8 cellular contexts compared by ENCODE assay signal in genomic region chr1:21175670-21176581, GRCh38. TPM values are rescaled to one million over a fixed set of nuclear protein-coding genes. Genes with fewer than 3 reads are reported as not detected.
DNase-seq lines count a peak whose midpoint lies in the region; ATAC-seq and TF ChIP-seq lines count a peak whose summit lies in the region.

No MANE protein-coding gene starts in this region.

- peaks cover 29% of the 10 kb centered on the region for H3K79me2 ChIP-seq in MM.1S (ENCODE audit: low read length)

- no peaks in the 10 kb centered on the region for H3K9me3 ChIP-seq in CD8-positive, alpha-beta T cell (ENCODE audit: low read length)
- no peaks in the 10 kb centered on the region for H3K9me3 ChIP-seq in MM.1S (replicated peaks; ENCODE audit: insufficient read depth, low read length)
- no peaks in the 10 kb centered on the region for H3K9me3 ChIP-seq in mononuclear cell (ENCODE audit: low read depth, low read length)
- no peaks in the 10 kb centered on the region for H3K9me3 ChIP-seq in stomach

- CTCF ChIA-PET in CD8-positive, alpha-beta T cell (lab: Charles Lee) = interaction anchor here (0.9 to 2.9 kb wide), 2 partner anchors 8 to 19 kb away, joined by 3 to 10 read pairs; no protein-coding TSS in a partner anchor

- H3K4me3 Mint-ChIP-seq in CD8-positive, alpha-beta T cell = peak overlapping the region; percentile 81

- H3K4me3 ChIP-seq in CD8-positive, alpha-beta T cell (ENCODE audit: low read depth, low read length) = peak overlapping the region; percentile 61
- peak overlapping the region; percentile 92 for H3K4me3 ChIP-seq in MM.1S (ENCODE audit: low read length)
- peak overlapping the region; percentile 65 for H3K4me3 ChIP-seq in mononuclear cell (ENCODE audit: low read length)
- peak overlapping the region; percentile 78 to 93 (median 83) for H3K4me3 ChIP-seq in stomach

- peak overlapping the region; percentile 96 for H3K4me2 ChIP-seq in MM.1S (ENCODE audit: low read depth, low read length)

- no peak for TF ChIP-seq POLR2A in stomach (IDR thresholded peaks at IDR 0.05)

- peak overlapping the region; percentile 71 for H3K9ac ChIP-seq in MM.1S (ENCODE audit: low read length)

- DNase-seq in CD8-positive, alpha-beta T cell = peak in 6 of 7 experiments; percentile 14 to 69 (median 47)
- DNase-seq in MM.1S (peak; percentile 13), stomach (peak; percentile 37), NCI-H1048 (lab: John Stamatoyannopoulos, UW) (no peak)
- peak; percentile 18 to 29 for DNase-seq in activated CD4-positive, alpha-beta T cell treated with anti-CD3 and anti-CD28 coated beads, Interleukin-2, amount 50 U/mL, for 4 hours
- DNase-seq in effector CD4-positive, alpha-beta T cell = peak; percentile 35

- H3K27ac ChIP-seq in CD8-positive, alpha-beta T cell (ENCODE audit: low read depth, low read length) = peak overlapping the region; percentile 58
- H3K27ac ChIP-seq in MM.1S (ENCODE audit: low read length) (peak overlapping the region; percentile 10; the same call in 1 of the 2 replicates), stomach (peak overlapping the region; percentile 92 to 96 (median 95))

- H2AFZ ChIP-seq in MM.1S (ENCODE audit: low read length) = peak overlapping the region; percentile 77

- intact Hi-C loops in CD8-positive, alpha-beta T cell (cut with DNase I, micrococcal nuclease) = loop anchor here (1.0 to 2.0 kb wide), 3 partner anchors 265 to 515 kb away; partner anchors contain the start of genes HP1BP3 (in 2 of the 2), DDOST (in 1 of the 2) and NBPF3 (in 1 of the 2)
- intact Hi-C loops in stomach (cut with DNase I; ENCODE audit: low total_unique reads) = no loop called here

- H4K20me1 ChIP-seq in MM.1S (ENCODE audit: insufficient read depth, low read length) = no peaks in the 10 kb centered on the region; the same call in 1 of the 2 replicates

- POLR2A ChIA-PET in CD8-positive, alpha-beta T cell (lab: Charles Lee) = interaction anchor here (1.0 kb wide), 1 partner anchor 445 kb away, joined by 3 read pairs; no protein-coding TSS in a partner anchor

- peak overlapping the region; percentile 72 for H3K27ac Mint-ChIP-seq in CD8-positive, alpha-beta T cell

- H3K36me3 Mint-ChIP-seq in CD8-positive, alpha-beta T cell = peaks cover 2% of the 10 kb centered on the region

- peak; percentile 10 for ATAC-seq in CD8-positive, alpha-beta T cell
- peak; percentile 22 for ATAC-seq in GM21526 (IDR thresholded peaks at IDR 0.05; ENCODE audit: low FRiP score, unreplicated experiment)

- peaks cover 18% of the 10 kb centered on the region for H3K4me1 ChIP-seq in CD8-positive, alpha-beta T cell (ENCODE audit: insufficient read depth, low read length)
- peaks cover 6% of the 10 kb centered on the region; the same call in 1 of the 2 replicates for H3K4me1 ChIP-seq in MM.1S (ENCODE audit: low read length)
- H3K4me1 ChIP-seq in mononuclear cell (ENCODE audit: insufficient read depth, low read length) = peaks cover 24% of the 10 kb centered on the region
- peaks cover 11 to 51% (median 25%) of the 10 kb centered on the region in 4 donors for H3K4me1 ChIP-seq in stomach

- H3K4me1 Mint-ChIP-seq in CD8-positive, alpha-beta T cell (ENCODE audit: low read depth) = peaks cover 31% of the 10 kb centered on the region

- no peaks in the 10 kb centered on the region for H3K9me2 ChIP-seq in MM.1S (replicated peaks; ENCODE audit: insufficient read depth, low read length)

- H3K9me3 Mint-ChIP-seq in CD8-positive, alpha-beta T cell = no peaks in the 10 kb centered on the region

- 0 to 1% (median 0%) methylated on average over 9 to 67 of the region's 69 CpGs for WGBS in stomach, 5 donors

- peaks cover 9% of the 10 kb centered on the region for H3F3A ChIP-seq in MM.1S (ENCODE audit: insufficient read depth, low read length)

- H3K27me3 ChIP-seq in CD8-positive, alpha-beta T cell (ENCODE audit: insufficient read depth, low read length) = no peaks in the 10 kb centered on the region
- H3K27me3 ChIP-seq in MM.1S (replicated peaks; ENCODE audit: insufficient read depth, low read length) (peaks cover 24% of the 10 kb centered on the region), mononuclear cell (ENCODE audit: insufficient read depth, low read length) (no peaks in the 10 kb centered on the region), stomach (no peaks in the 10 kb centered on the region)

- no peaks in the 10 kb centered on the region for H3K27me3 Mint-ChIP-seq in CD8-positive, alpha-beta T cell (ENCODE audit: low read depth)

- no peaks in the 10 kb centered on the region for H3K36me3 ChIP-seq in CD8-positive, alpha-beta T cell (ENCODE audit: insufficient read depth, low read length)
- H3K36me3 ChIP-seq in MM.1S (replicated peaks; ENCODE audit: insufficient read depth, low read length) = no peaks in the 10 kb centered on the region
- peaks cover 0 to 3% (median 0%) of the 10 kb centered on the region in 4 donors for H3K36me3 ChIP-seq in stomach

- TF ChIP-seq CTCF in CD8-positive, alpha-beta T cell (IDR thresholded peaks at IDR 0.05) = no peak
- TF ChIP-seq CTCF in MM.1S (IDR thresholded peaks at IDR 0.05; ENCODE audit: low read length) (no peak), stomach (IDR thresholded peaks at IDR 0.05) (no peak)

- TF ChIP-seq EP300 in stomach (IDR thresholded peaks at IDR 0.05) = no peak

RNA-seq across cellular contexts. Expression of gene EIF4G3, which starts 0.8 kb away (rescaled TPM):
- 10 to 100 TPM; 19.6 to 19.8 TPM for total RNA-seq in CD8-positive, alpha-beta T cell
- total RNA-seq in mononuclear cell (23.0 TPM), stomach (10 to 100 TPM; 40.3 to 63.3 (median 50.9) TPM)
- polyA plus RNA-seq in stomach = 10 to 100 TPM in 2 of 3 donors, 1 to 10 TPM in 1; 6.3 to 12.7 (median 10.9) TPM

Comparison
In these comparisons a context has a peak if more than half of its experiments do, and no peak if none do; other contexts are left out.
1. H3K27ac ChIP-seq: peak in every context shown above with its lines; median percentile 95 in stomach; 58 in CD8-positive, alpha-beta T cell; 10 in MM.1S.